Comparison of ENCODE assay signal across 1 cellular context in the genomic region with DNA sequence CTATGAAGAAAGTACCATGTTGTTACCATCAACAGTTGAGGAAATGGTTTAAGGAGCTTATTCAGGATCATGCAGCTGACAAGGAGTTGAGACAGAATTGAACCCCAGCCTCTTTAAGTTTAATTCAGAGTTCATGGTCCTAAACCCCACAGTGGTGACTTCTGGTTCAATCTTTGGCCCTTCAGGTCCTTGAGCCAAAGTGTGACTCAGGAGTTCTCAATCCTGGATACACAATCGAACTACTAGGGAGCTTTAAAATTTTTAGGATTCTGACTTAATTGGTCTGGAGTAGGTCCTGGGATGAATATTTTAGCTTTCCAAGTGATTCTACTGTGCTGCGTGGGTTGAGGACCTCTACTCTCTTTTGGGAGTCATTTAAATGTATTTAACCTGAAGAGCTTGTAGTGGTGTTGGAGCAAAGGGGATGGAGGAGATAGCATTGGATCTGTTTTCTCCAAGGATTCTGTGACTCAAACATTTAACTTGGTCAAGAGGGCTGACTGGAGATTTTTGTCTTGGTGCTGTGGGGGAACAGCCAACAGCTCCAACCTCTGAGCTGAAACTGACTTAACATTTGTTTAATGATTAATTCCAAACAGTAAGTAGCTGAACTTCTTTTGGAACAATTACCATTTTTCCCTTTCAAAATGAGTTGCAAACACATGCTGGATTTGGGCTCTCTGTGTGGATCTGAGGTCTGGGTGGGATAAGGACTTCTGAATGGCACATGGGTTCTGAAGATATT.
TF ChIP-seq lines count a peak whose summit lies in the region.

No MANE protein-coding gene starts in this region.

TF ChIP-seq in HepG2, 621 proteins besides CTCF, POLR2A, EP300 and RAD21:
- no peak for TF ChIP-seq ADNP (CRISPR knock-in tag; IDR thresholded peaks at IDR 0.05)
- no peak for TF ChIP-seq ZNF17 (CRISPR knock-in tag; IDR thresholded peaks at IDR 0.05)
- TF ChIP-seq, protein P1, sequence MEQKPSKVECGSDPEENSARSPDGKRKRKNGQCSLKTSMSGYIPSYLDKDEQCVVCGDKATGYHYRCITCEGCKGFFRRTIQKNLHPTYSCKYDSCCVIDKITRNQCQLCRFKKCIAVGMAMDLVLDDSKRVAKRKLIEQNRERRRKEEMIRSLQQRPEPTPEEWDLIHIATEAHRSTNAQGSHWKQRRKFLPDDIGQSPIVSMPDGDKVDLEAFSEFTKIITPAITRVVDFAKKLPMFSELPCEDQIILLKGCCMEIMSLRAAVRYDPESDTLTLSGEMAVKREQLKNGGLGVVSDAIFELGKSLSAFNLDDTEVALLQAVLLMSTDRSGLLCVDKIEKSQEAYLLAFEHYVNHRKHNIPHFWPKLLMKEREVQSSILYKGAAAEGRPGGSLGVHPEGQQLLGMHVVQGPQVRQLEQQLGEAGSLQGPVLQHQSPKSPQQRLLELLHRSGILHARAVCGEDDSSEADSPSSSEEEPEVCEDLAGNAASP (CRISPR knock-in tag; IDR thresholded peaks at IDR 0.05; ENCODE audit: borderline replicate concordance) = no peak
- TF ChIP-seq ZNF839 (CRISPR knock-in tag; IDR thresholded peaks at IDR 0.05; ENCODE audit: borderline replicate concordance) = no peak
- TF ChIP-seq AGO2 (optimal IDR thresholded peaks at IDR 0.05; ENCODE audit: low read depth, low read length) = no peak
- TF ChIP-seq HOXD1 (CRISPR knock-in tag; IDR thresholded peaks at IDR 0.05) = no peak
- no peak for TF ChIP-seq ZNF678 (CRISPR knock-in tag; IDR thresholded peaks at IDR 0.05)
- no peak for TF ChIP-seq SRSF4 (IDR thresholded peaks at IDR 0.05; ENCODE audit: low read depth, low read length, poor library complexity, severe bottlenecking)
- TF ChIP-seq MAFG (CRISPR knock-in tag; IDR thresholded peaks at IDR 0.05) = no peak
- TF ChIP-seq REPIN1 (CRISPR knock-in tag; IDR thresholded peaks at IDR 0.05; ENCODE audit: borderline replicate concordance, low read depth) = no peak
- TF ChIP-seq ZNF235 (CRISPR knock-in tag; IDR thresholded peaks at IDR 0.05; ENCODE audit: borderline replicate concordance) = no peak
- no peak for TF ChIP-seq GATAD1 (CRISPR knock-in tag; IDR thresholded peaks at IDR 0.05)
- TF ChIP-seq PITX1 (CRISPR knock-in tag; IDR thresholded peaks at IDR 0.05) = no peak
- no peak for TF ChIP-seq CAMTA2 (CRISPR knock-in tag; IDR thresholded peaks at IDR 0.05; ENCODE audit: borderline replicate concordance)
- no peak for TF ChIP-seq XBP1 (CRISPR knock-in tag; IDR thresholded peaks at IDR 0.05)
- TF ChIP-seq ZNF605 (CRISPR knock-in tag; IDR thresholded peaks at IDR 0.05) = no peak
- no peak for TF ChIP-seq ZNF329 (CRISPR knock-in tag; IDR thresholded peaks at IDR 0.05; ENCODE audit: low read depth)
- TF ChIP-seq, protein P2, sequence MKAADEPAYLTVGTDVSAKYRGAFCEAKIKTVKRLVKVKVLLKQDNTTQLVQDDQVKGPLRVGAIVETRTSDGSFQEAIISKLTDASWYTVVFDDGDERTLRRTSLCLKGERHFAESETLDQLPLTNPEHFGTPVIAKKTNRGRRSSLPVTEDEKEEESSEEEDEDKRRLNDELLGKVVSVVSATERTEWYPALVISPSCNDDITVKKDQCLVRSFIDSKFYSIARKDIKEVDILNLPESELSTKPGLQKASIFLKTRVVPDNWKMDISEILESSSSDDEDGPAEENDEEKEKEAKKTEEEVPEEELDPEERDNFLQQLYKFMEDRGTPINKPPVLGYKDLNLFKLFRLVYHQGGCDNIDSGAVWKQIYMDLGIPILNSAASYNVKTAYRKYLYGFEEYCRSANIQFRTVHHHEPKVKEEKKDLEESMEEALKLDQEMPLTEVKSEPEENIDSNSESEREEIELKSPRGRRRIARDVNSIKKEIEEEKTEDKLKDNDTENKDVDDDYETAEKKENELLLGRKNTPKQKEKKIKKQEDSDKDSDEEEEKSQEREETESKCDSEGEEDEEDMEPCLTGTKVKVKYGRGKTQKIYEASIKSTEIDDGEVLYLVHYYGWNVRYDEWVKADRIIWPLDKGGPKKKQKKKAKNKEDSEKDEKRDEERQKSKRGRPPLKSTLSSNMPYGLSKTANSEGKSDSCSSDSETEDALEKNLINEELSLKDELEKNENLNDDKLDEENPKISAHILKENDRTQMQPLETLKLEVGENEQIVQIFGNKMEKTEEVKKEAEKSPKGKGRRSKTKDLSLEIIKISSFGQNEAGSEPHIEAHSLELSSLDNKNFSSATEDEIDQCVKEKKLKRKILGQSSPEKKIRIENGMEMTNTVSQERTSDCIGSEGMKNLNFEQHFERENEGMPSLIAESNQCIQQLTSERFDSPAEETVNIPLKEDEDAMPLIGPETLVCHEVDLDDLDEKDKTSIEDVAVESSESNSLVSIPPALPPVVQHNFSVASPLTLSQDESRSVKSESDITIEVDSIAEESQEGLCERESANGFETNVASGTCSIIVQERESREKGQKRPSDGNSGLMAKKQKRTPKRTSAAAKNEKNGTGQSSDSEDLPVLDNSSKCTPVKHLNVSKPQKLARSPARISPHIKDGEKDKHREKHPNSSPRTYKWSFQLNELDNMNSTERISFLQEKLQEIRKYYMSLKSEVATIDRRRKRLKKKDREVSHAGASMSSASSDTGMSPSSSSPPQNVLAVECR (CRISPR knock-in tag; IDR thresholded peaks at IDR 0.05; ENCODE audit: borderline replicate concordance) = no peak
